ENCODE assay signal across 1 cellular context in genomic region chr2:37737507-37737906, GRCh38.
TF ChIP-seq lines count a peak whose summit lies in the region.

No MANE protein-coding gene starts in this region.

TF ChIP-seq in HepG2, 621 proteins besides CTCF, POLR2A, EP300 and RAD21 (continued from another document):
- TF ChIP-seq ZHX1 (CRISPR knock-in tag; IDR thresholded peaks at IDR 0.05; ENCODE audit: low read depth) (no peak), ZNF367 (CRISPR knock-in tag; IDR thresholded peaks at IDR 0.05; ENCODE audit: borderline replicate concordance) (no peak), ELK4 (CRISPR knock-in tag; IDR thresholded peaks at IDR 0.05; ENCODE audit: borderline replicate concordance) (no peak), ZBTB25 (CRISPR knock-in tag; IDR thresholded peaks at IDR 0.05) (no peak), BCLAF1 (IDR thresholded peaks at IDR 0.05) (no peak), MLX (CRISPR knock-in tag; IDR thresholded peaks at IDR 0.05) (no peak)
TF ChIP-seq in HepG2: peak in this region for 0.
